7 cellular contexts compared by ENCODE assay signal in the genomic region with DNA sequence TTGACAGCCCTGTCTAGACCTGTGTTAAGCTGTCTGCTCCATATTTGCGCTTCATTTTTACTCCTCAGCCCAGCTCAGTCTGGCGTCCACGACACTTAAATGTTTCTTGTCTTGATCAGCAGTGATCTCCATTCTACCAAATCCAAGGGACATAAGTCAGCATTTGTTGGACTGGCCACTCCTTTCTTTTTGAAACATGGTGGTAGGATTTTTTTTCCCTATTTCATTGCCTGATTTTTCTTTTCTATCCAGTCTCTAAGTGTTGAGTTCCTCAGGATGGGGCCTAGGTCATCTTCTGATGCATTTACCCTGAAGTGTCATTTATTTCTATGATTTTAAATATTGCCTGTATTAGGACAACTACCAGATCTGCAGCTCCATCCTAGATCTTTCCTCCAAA. TPM values are rescaled to one million over a fixed set of nuclear protein-coding genes. Genes with fewer than 3 reads are reported as not detected.
DNase-seq lines count a peak whose midpoint lies in the region; ATAC-seq, FAIRE-seq and TF ChIP-seq lines count a peak whose summit lies in the region.

No MANE protein-coding gene starts in this region.

- no peak for TF ChIP-seq POLR2A in stomach (IDR thresholded peaks at IDR 0.05)

- peaks cover 54% of the 10 kb centered on the region for H3K36me3 Mint-ChIP-seq in activated T-helper 17 cell treated with anti-CD3 and anti-CD28 coated beads, Interleukin-2, amount 50 U/mL, for 72 hours (ENCODE audit: low read depth)

- 2 to 10% (median 7%) methylated on average over 3 of the region's 3 CpGs for WGBS in stomach, 5 donors

- no peaks in the 10 kb centered on the region for H3K9me3 Mint-ChIP-seq in activated T-helper 17 cell treated with anti-CD3 and anti-CD28 coated beads, Interleukin-2, amount 50 U/mL, for 72 hours

- H3K27ac ChIP-seq in stomach = peak overlapping the region in 4 of 5 donors; percentile 91 to 98 (median 98)

- peaks cover 11% of the 10 kb centered on the region for H3K36me3 ChIP-seq in iPS-15b (ENCODE audit: control insufficient read depth, insufficient read depth, low read length)
- peaks cover 17 to 34% (median 32%) of the 10 kb centered on the region in 4 donors for H3K36me3 ChIP-seq in stomach

- no peaks in the 10 kb centered on the region for H3K27me3 Mint-ChIP-seq in activated T-helper 17 cell treated with anti-CD3 and anti-CD28 coated beads, Interleukin-2, amount 50 U/mL, for 72 hours

- H3K4me3 ChIP-seq in iPS-15b (ENCODE audit: low read depth, low read length) = peak overlapping the region; percentile 91
- peak overlapping the region; percentile 67 to 95 (median 86) for H3K4me3 ChIP-seq in stomach

- H3K27me3 ChIP-seq in iPS-15b (ENCODE audit: control insufficient read depth, insufficient read depth, low read length) = no peaks in the 10 kb centered on the region
- no peaks in the 10 kb centered on the region for H3K27me3 ChIP-seq in stomach

- no peak for DNase-seq in HTR-8/SVneo (ENCODE audit: insufficient read length, low spot score)
- no peak for DNase-seq in stomach
- no peak for DNase-seq in NCI-H1694 (lab: John Stamatoyannopoulos, UW)
- no peak for DNase-seq in SHP77 (lab: John Stamatoyannopoulos, UW)
- DNase-seq in AG08395 (ENCODE audit: low spot score) = no peak

- H3K4me1 ChIP-seq in iPS-15b (ENCODE audit: control insufficient read depth, insufficient read depth, low read length) (peaks cover 3% of the 10 kb centered on the region), stomach (peaks cover 23 to 50% (median 40%) of the 10 kb centered on the region in 4 donors)

- TF ChIP-seq CTCF in stomach (IDR thresholded peaks at IDR 0.05) = no peak

- peak overlapping the region; percentile 99 for H3K4me3 Mint-ChIP-seq in activated T-helper 17 cell treated with anti-CD3 and anti-CD28 coated beads, Interleukin-2, amount 50 U/mL, for 72 hours

- no peak for ATAC-seq in activated T-helper 17 cell treated with anti-CD3 and anti-CD28 coated beads, Interleukin-2, amount 50 U/mL, for 72 hours (replicated peaks)

- TF ChIP-seq EP300 in stomach (IDR thresholded peaks at IDR 0.05) = no peak

- H3K27ac Mint-ChIP-seq in activated T-helper 17 cell treated with anti-CD3 and anti-CD28 coated beads, Interleukin-2, amount 50 U/mL, for 72 hours = peak overlapping the region; percentile 94

- FAIRE-seq in HTR-8/SVneo (lab: Jason Lieb, UNC) = peak; percentile 9

- intact Hi-C loops in stomach (cut with DNase I; ENCODE audit: low total_unique reads) = loop anchor here (10.0 kb wide), 1 partner anchor 254 kb away; the partner anchor contains the start of gene HDAC10

- H3K9me3 ChIP-seq in iPS-15b (ENCODE audit: control insufficient read depth, insufficient read depth, low read length) = no peaks in the 10 kb centered on the region
- no peaks in the 10 kb centered on the region for H3K9me3 ChIP-seq in stomach

- peaks cover 14% of the 10 kb centered on the region for H3K4me1 Mint-ChIP-seq in activated T-helper 17 cell treated with anti-CD3 and anti-CD28 coated beads, Interleukin-2, amount 50 U/mL, for 72 hours

- H3K9ac ChIP-seq in iPS-15b (ENCODE audit: low read depth, low read length) = no peak overlapping the region

RNA-seq across cellular contexts. Expression of gene NCAPH2, which starts 0.9 kb away (rescaled TPM):
- total RNA-seq in activated T-helper 17 cell treated with anti-CD3 and anti-CD28 coated beads, Interleukin-2, amount 50 U/mL, for 72 hours = 100 to 1,000 TPM; 112 to 138 TPM
- total RNA-seq in stomach = 10 to 100 TPM; 12.9 to 34.8 (median 23.2) TPM
- polyA plus RNA-seq in stomach = 10 to 100 TPM; 34.5 to 47.9 (median 38.4) TPM

RNA-seq across cellular contexts. Expression of gene LMF2, which starts 1.4 kb away (rescaled TPM):
- total RNA-seq in activated T-helper 17 cell treated with anti-CD3 and anti-CD28 coated beads, Interleukin-2, amount 50 U/mL, for 72 hours = 10 to 100 TPM; 61.3 to 89.0 TPM
- 100 to 1,000 TPM in 1 of 5 donors, 10 to 100 TPM in 4; 11.9 to 212 (median 58.5) TPM for total RNA-seq in stomach
- polyA plus RNA-seq in stomach = 10 to 100 TPM; 13.1 to 73.4 (median 25.6) TPM

RNA-seq across cellular contexts. Expression of gene SCO2, which starts 16.5 kb away (rescaled TPM):
- total RNA-seq in activated T-helper 17 cell treated with anti-CD3 and anti-CD28 coated beads, Interleukin-2, amount 50 U/mL, for 72 hours = 1 to 10 TPM; 2.8 to 9.9 TPM
- not detected for total RNA-seq in stomach
- 1 to 10 TPM in 2 of 3 donors, under 1 TPM in 1; 0.92 to 7.5 (median 1.9) TPM for polyA plus RNA-seq in stomach

RNA-seq across cellular contexts. Expression of gene TYMP, which starts 20.9 kb away (rescaled TPM):
- 10 to 100 TPM; 73.0 to 74.0 TPM for total RNA-seq in activated T-helper 17 cell treated with anti-CD3 and anti-CD28 coated beads, Interleukin-2, amount 50 U/mL, for 72 hours
- 100 to 1,000 TPM in 2 of 5 donors, 10 to 100 TPM in 3; 14.3 to 146 (median 78.8) TPM for total RNA-seq in stomach
- polyA plus RNA-seq in stomach = 100 to 1,000 TPM in 1 of 3 donors, 10 to 100 TPM in 2; 46.3 to 162 (median 61.6) TPM

RNA-seq across cellular contexts. Expression of gene MIOX, which starts 22.2 kb away (rescaled TPM):
- total RNA-seq in activated T-helper 17 cell treated with anti-CD3 and anti-CD28 coated beads, Interleukin-2, amount 50 U/mL, for 72 hours = under 1 TPM; 0.24 to 0.53 TPM
- total RNA-seq in stomach = not detected
- under 1 TPM in 1 of 3 donors, not detected in 2; 0.40 TPM for polyA plus RNA-seq in stomach
